In the genomic region with DNA sequence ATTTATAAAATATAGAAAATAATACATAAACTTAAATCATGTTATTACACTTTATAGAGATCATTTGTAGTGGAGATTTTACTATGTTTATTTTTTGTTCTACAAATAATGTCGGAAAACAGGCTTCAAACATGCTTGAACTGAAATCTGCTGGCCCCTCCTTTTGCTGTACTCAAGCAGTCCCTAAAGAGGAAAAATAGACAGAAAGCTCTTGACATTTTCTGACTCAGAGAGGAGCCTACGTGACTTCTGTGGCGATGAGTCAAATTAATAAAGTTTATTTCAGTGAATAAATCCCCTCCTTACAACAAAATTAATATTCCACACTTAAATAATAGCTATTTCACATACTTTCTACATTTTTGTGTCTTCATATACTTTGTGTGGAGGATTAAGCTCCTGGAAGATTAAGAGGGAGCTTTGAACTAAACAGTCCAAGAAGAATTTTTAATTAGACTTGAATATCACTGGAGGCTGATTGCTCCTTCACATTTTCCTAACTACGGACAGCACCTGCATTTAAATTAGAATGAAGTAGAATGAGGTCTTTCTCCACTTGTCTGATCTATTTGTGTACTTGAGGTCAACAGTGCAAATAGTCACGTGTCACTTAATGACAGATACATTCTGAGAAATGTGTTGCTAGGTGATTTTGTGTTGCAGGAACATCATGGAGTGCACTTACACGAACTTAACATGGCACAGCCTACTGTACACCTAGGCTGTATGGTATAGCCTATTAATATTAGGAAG, we compare ENCODE assay signal across 11 cellular contexts.
A peak's percentile ranks its signal among the peaks of the same experiment; 100 is the strongest.
DNase-seq lines count a peak whose midpoint lies in the region; ATAC-seq lines count a peak whose summit lies in the region.
"Had no signal": no experiment of that assay in that cellular context is flagged by ENCODE, and none has a peak within 500 bp of the region (broad histone marks: within the 10 kb centered on the region; RNA-seq: fewer than 3 reads in every experiment).

No MANE protein-coding gene starts in this region.

- DNase-seq in EH (ENCODE audit: low read depth): peak; percentile 9
- DNase-seq in NCI-H526 treated with DMSO at 0.1 percent for 48 hours (lab: John Stamatoyannopoulos, UW): peak; percentile 97
- DNase-seq in left kidney (ENCODE audit: low read depth, low spot score): peak; percentile 49
- no peak for DNase-seq in HuH-7 (ENCODE audit: low spot score)
- DNase-seq in activated gamma-delta T cell treated with Interleukin-2 at 50 U/mL for 16 hours: no peak
- no peak for DNase-seq in amygdala (lab: John Stamatoyannopoulos, UW)
- DNase-seq: Peyer's patch, right lobe of liver had no signal

- peak; percentile 63 for ATAC-seq in HG03108 (IDR thresholded peaks at IDR 0.05; ENCODE audit: unreplicated experiment)
- ATAC-seq in GM19035 (IDR thresholded peaks at IDR 0.05; ENCODE audit: unreplicated experiment): no peak
- ATAC-seq: foreskin keratinocyte had no signal

Comparison
In these comparisons a context has a peak if more than half of its experiments do, and no peak if none do; other contexts are left out.
1. DNase-seq: peak in EH (single experiment), NCI-H526 treated with DMSO at 0.1 percent for 48 hours (single experiment) and left kidney (single experiment); none in HuH-7 (single experiment), activated gamma-delta T cell treated with Interleukin-2 at 50 U/mL for 16 hours (single experiment) and amygdala (0 of 56).